In genomic region chr11:22774716-22775115, GRCh38 we compare ENCODE assay signal across 14 cellular contexts. TPM values are rescaled to one million over a fixed set of nuclear protein-coding genes. Genes with fewer than 3 reads are reported as not detected.
DNase-seq lines count a peak whose midpoint lies in the region; ATAC-seq and TF ChIP-seq lines count a peak whose summit lies in the region.
"Had no signal": no experiment of that assay in that cellular context is flagged by ENCODE, and none has a peak within 500 bp of the region (broad histone marks: within the 10 kb centered on the region; RNA-seq: fewer than 3 reads in every experiment).

No MANE protein-coding gene starts in this region.

- no peak overlapping the region for H3K4me3 ChIP-seq in gastrocnemius medialis

- no peak for DNase-seq in gastrocnemius medialis
- DNase-seq in activated naive CD4-positive, alpha-beta T cell treated with anti-CD3 and anti-CD28 coated beads for 36 hours = no peak
- no peak for DNase-seq in activated CD8-positive, alpha-beta memory T cell treated with anti-CD3 and anti-CD28 coated beads, Interleukin-2, amount 10 ng/mL, durations not matched to agents 7 days and 5 days
- no peak for DNase-seq in CD1c-positive myeloid dendritic cell (ENCODE audit: extremely low spot score)
- DNase-seq: activated CD4-positive, alpha-beta memory T cell treated with anti-CD3 and anti-CD28 coated beads for 36 hours; activated gamma-delta T cell treated with Interleukin-2 at 50 U/mL for 16 hours; AML-193; head of caudate nucleus; NCI-H1417; NCI-H524 treated with DMSO at 0.1 percent for 48 hours had no signal

- peaks cover 4% of the 10 kb centered on the region for H3K27me3 Mint-ChIP-seq in activated naive CD4-positive, alpha-beta T cell treated with anti-CD3 and anti-CD28 coated beads for 36 hours (ENCODE audit: low read depth)
- peaks cover 18% of the 10 kb centered on the region for H3K27me3 Mint-ChIP-seq in activated CD8-positive, alpha-beta memory T cell treated with anti-CD3 and anti-CD28 coated beads, Interleukin-2, amount 10 ng/mL, durations not matched to agents 7 days and 5 days

- intact Hi-C loops in gastrocnemius medialis (cut with DNase I; ENCODE audit: low total_unique reads) = no loop called here
- intact Hi-C loops in activated naive CD4-positive, alpha-beta T cell treated with anti-CD3 and anti-CD28 coated beads for 36 hours (cut with micrococcal nuclease) = no loop called here

- no peak overlapping the region for H3K4me3 Mint-ChIP-seq in activated naive CD4-positive, alpha-beta T cell treated with anti-CD3 and anti-CD28 coated beads for 36 hours
- no peak overlapping the region for H3K4me3 Mint-ChIP-seq in activated CD8-positive, alpha-beta memory T cell treated with anti-CD3 and anti-CD28 coated beads, Interleukin-2, amount 10 ng/mL, durations not matched to agents 7 days and 5 days
- H3K4me3 Mint-ChIP-seq: activated CD4-positive, alpha-beta memory T cell treated with anti-CD3 and anti-CD28 coated beads for 36 hours had no signal

- peak; percentile 77 for ATAC-seq in GM18502 (IDR thresholded peaks at IDR 0.05; ENCODE audit: poor library complexity, unreplicated experiment)
- ATAC-seq in GM19463 (IDR thresholded peaks at IDR 0.05; ENCODE audit: unreplicated experiment) = peak; percentile 70
- peak; percentile 67 for ATAC-seq in HG02678 (IDR thresholded peaks at IDR 0.05; ENCODE audit: unreplicated experiment)
- ATAC-seq in HG03469 (IDR thresholded peaks at IDR 0.05; ENCODE audit: unreplicated experiment) = peak; percentile 59
- ATAC-seq in gastrocnemius medialis = no peak
- no peak for ATAC-seq in activated CD8-positive, alpha-beta memory T cell treated with anti-CD3 and anti-CD28 coated beads, Interleukin-2, amount 10 ng/mL, durations not matched to agents 7 days and 5 days

- H3K4me1 ChIP-seq in gastrocnemius medialis = peaks cover 0 to 4% of the 10 kb centered on the region in 2 donors

- H3K27ac ChIP-seq in gastrocnemius medialis = no peak overlapping the region

- no peak for TF ChIP-seq CTCF in gastrocnemius medialis (IDR thresholded peaks at IDR 0.05 in 4 of 5, conservative IDR thresholded peaks at IDR 0.05 in 1 of 5)

- H3K4me1 Mint-ChIP-seq in activated naive CD4-positive, alpha-beta T cell treated with anti-CD3 and anti-CD28 coated beads for 36 hours (ENCODE audit: low read depth) = peaks cover 3% of the 10 kb centered on the region
- no peaks in the 10 kb centered on the region for H3K4me1 Mint-ChIP-seq in activated CD8-positive, alpha-beta memory T cell treated with anti-CD3 and anti-CD28 coated beads, Interleukin-2, amount 10 ng/mL, durations not matched to agents 7 days and 5 days

- CTCF ChIA-PET in activated naive CD4-positive, alpha-beta T cell treated with anti-CD3 and anti-CD28 coated beads for 36 hours (lab: Charles Lee) = interaction anchor here (1.2 kb wide), 1 partner anchor 104 kb away, joined by 3 read pairs; no protein-coding TSS in a partner anchor
- CTCF ChIA-PET in activated CD8-positive, alpha-beta memory T cell treated with anti-CD3 and anti-CD28 coated beads, Interleukin-2, amount 10 ng/mL, durations not matched to agents 7 days and 5 days (lab: Charles Lee) = interaction anchor here (2.2 kb wide), 1 partner anchor 13 kb away, joined by 6 read pairs; no protein-coding TSS in a partner anchor

- no peak overlapping the region for H3K27ac Mint-ChIP-seq in activated naive CD4-positive, alpha-beta T cell treated with anti-CD3 and anti-CD28 coated beads for 36 hours
- no peak overlapping the region for H3K27ac Mint-ChIP-seq in activated CD8-positive, alpha-beta memory T cell treated with anti-CD3 and anti-CD28 coated beads, Interleukin-2, amount 10 ng/mL, durations not matched to agents 7 days and 5 days
- H3K27ac Mint-ChIP-seq: activated CD4-positive, alpha-beta memory T cell treated with anti-CD3 and anti-CD28 coated beads for 36 hours had no signal

- no peaks in the 10 kb centered on the region for H3K9me3 ChIP-seq in gastrocnemius medialis

- H3K9me3 Mint-ChIP-seq in activated naive CD4-positive, alpha-beta T cell treated with anti-CD3 and anti-CD28 coated beads for 36 hours = peaks cover 1% of the 10 kb centered on the region
- H3K9me3 Mint-ChIP-seq in activated CD8-positive, alpha-beta memory T cell treated with anti-CD3 and anti-CD28 coated beads, Interleukin-2, amount 10 ng/mL, durations not matched to agents 7 days and 5 days (ENCODE audit: low read depth) = no peaks in the 10 kb centered on the region
- H3K9me3 Mint-ChIP-seq: activated CD4-positive, alpha-beta memory T cell treated with anti-CD3 and anti-CD28 coated beads for 36 hours had no signal

- no peak for TF ChIP-seq POLR2A in gastrocnemius medialis (IDR thresholded peaks at IDR 0.05)

- no peaks in the 10 kb centered on the region for H3K27me3 ChIP-seq in gastrocnemius medialis

- no peaks in the 10 kb centered on the region for H3K36me3 Mint-ChIP-seq in activated naive CD4-positive, alpha-beta T cell treated with anti-CD3 and anti-CD28 coated beads for 36 hours (ENCODE audit: low read depth)
- H3K36me3 Mint-ChIP-seq in activated CD8-positive, alpha-beta memory T cell treated with anti-CD3 and anti-CD28 coated beads, Interleukin-2, amount 10 ng/mL, durations not matched to agents 7 days and 5 days = no peaks in the 10 kb centered on the region
- H3K36me3 Mint-ChIP-seq: activated CD4-positive, alpha-beta memory T cell treated with anti-CD3 and anti-CD28 coated beads for 36 hours had no signal

- H3K36me3 ChIP-seq in gastrocnemius medialis = no peaks in the 10 kb centered on the region

- in situ Hi-C loops in gastrocnemius medialis (cut with MboI; ENCODE audit: low sequenced_read_pairs in 4 of 4) = loop anchor here in 1 of 4 donors (25.0 kb wide), 1 partner anchor 437 kb away; the partner anchor contains the start of gene SLC17A6

RNA-seq across cellular contexts. Expression of gene SVIP, which starts 54.9 kb away (rescaled TPM):
- total RNA-seq in gastrocnemius medialis = 10 to 100 TPM; 10.2 to 22.0 (median 14.6) TPM
- total RNA-seq in activated naive CD4-positive, alpha-beta T cell treated with anti-CD3 and anti-CD28 coated beads for 36 hours = 10 to 100 TPM; 81.2 to 84.2 TPM
- total RNA-seq in activated CD8-positive, alpha-beta memory T cell treated with anti-CD3 and anti-CD28 coated beads, Interleukin-2, amount 10 ng/mL, durations not matched to agents 7 days and 5 days = 10 to 100 TPM; 26.1 to 38.4 TPM

Comparison
In these comparisons a context has a peak if more than half of its experiments do, and no peak if none do; other contexts are left out.
1. ATAC-seq: peak in GM18502 (single experiment), GM19463 (single experiment), HG02678 (single experiment) and HG03469 (single experiment); none in gastrocnemius medialis (0 of 2) and activated CD8-positive, alpha-beta memory T cell treated with anti-CD3 and anti-CD28 coated beads, Interleukin-2, amount 10 ng/mL, durations not matched to agents 7 days and 5 days (single experiment).